ENCODE assay signal across 8 cellular contexts in genomic region chr1:21368514-21369289, GRCh38.
DNase-seq lines count a peak whose midpoint lies in the region; ATAC-seq and TF ChIP-seq lines count a peak whose summit lies in the region.

No MANE protein-coding gene starts in this region.

- H3K4me1 Mint-ChIP-seq in activated naive CD8-positive, alpha-beta T cell treated with anti-CD3 and anti-CD28 coated beads, Interleukin-2, amount 10 ng/mL, durations not matched to agents 7 days and 5 days, result peaks cover 4% of the 10 kb centered on the region

- no peaks in the 10 kb centered on the region for H3K36me3 Mint-ChIP-seq in activated naive CD8-positive, alpha-beta T cell treated with anti-CD3 and anti-CD28 coated beads, Interleukin-2, amount 10 ng/mL, durations not matched to agents 7 days and 5 days

- H3K4me3 ChIP-seq in SJSA1, result no peak overlapping the region
- no peak overlapping the region for H3K4me3 ChIP-seq in cardiac muscle cell
- no peak overlapping the region for H3K4me3 ChIP-seq in aorta (ENCODE audit: low read length in 2 of 2)

- H3K27ac ChIP-seq in SJSA1 (no peak overlapping the region), cardiac muscle cell (no peak overlapping the region), aorta (ENCODE audit: low read depth in 1 of 2, low read length in 2 of 2) (no peak overlapping the region)

- H3K9me3 Mint-ChIP-seq in activated naive CD8-positive, alpha-beta T cell treated with anti-CD3 and anti-CD28 coated beads, Interleukin-2, amount 10 ng/mL, durations not matched to agents 7 days and 5 days, result no peaks in the 10 kb centered on the region

- no peak overlapping the region for H3K4me3 Mint-ChIP-seq in activated naive CD8-positive, alpha-beta T cell treated with anti-CD3 and anti-CD28 coated beads, Interleukin-2, amount 10 ng/mL, durations not matched to agents 7 days and 5 days

- H3K27me3 ChIP-seq in SJSA1 (replicated peaks) (no peaks in the 10 kb centered on the region), cardiac muscle cell (no peaks in the 10 kb centered on the region), aorta (ENCODE audit: control insufficient read depth in 1 of 2, insufficient read depth in 2 of 2, low read length in 1 of 2) (no peaks in the 10 kb centered on the region)

- no peaks in the 10 kb centered on the region for H3K27me3 Mint-ChIP-seq in activated naive CD8-positive, alpha-beta T cell treated with anti-CD3 and anti-CD28 coated beads, Interleukin-2, amount 10 ng/mL, durations not matched to agents 7 days and 5 days

- DNase-seq in DMS79 (lab: John Stamatoyannopoulos, UW) (peak; percentile 47), LoVo (ENCODE audit: low spot score) (peak; percentile 74), SJSA1 (ENCODE audit: low read depth in 1 of 2, low spot score in 2 of 2) (peak; percentile 68 to 82), cardiac muscle cell (ENCODE audit: low read depth in 1 of 2, low spot score in 1 of 2) (peak; percentile 88 to 93), posterior cingulate gyrus (peak; percentile 66 to 98 (median 84)), aorta (peak; percentile 86 to 93)
- peak; percentile 66 for DNase-seq in activated naive CD8-positive, alpha-beta T cell treated with anti-CD3 and anti-CD28 coated beads, Interleukin-2, amount 10 ng/mL, durations not matched to agents 7 days and 5 days

- H3K36me3 ChIP-seq in SJSA1, result no peaks in the 10 kb centered on the region
- no peaks in the 10 kb centered on the region for H3K36me3 ChIP-seq in cardiac muscle cell
- H3K36me3 ChIP-seq in aorta (ENCODE audit: control insufficient read depth in 1 of 2, insufficient read depth in 2 of 2, low read length in 1 of 2), result no peaks in the 10 kb centered on the region

- intact Hi-C loops in posterior cingulate gyrus (cut with DNase I) (loop anchor here (1.0 to 10.0 kb wide), 3 partner anchors 64 to 136 kb away; no protein-coding TSS in a partner anchor), aorta (cut with DNase I) (loop anchor here (1.0 to 5.0 kb wide), 4 partner anchors 113 to 151 kb away; no protein-coding TSS in a partner anchor)

- H3K27ac Mint-ChIP-seq in activated naive CD8-positive, alpha-beta T cell treated with anti-CD3 and anti-CD28 coated beads, Interleukin-2, amount 10 ng/mL, durations not matched to agents 7 days and 5 days, result no peak overlapping the region

- H3K9me3 ChIP-seq in SJSA1 (replicated peaks), result no peaks in the 10 kb centered on the region
- no peaks in the 10 kb centered on the region for H3K9me3 ChIP-seq in cardiac muscle cell (ENCODE audit: low read depth)
- H3K9me3 ChIP-seq in aorta (ENCODE audit: control insufficient read depth, low read length), result no peaks in the 10 kb centered on the region

- ATAC-seq in activated naive CD8-positive, alpha-beta T cell treated with anti-CD3 and anti-CD28 coated beads, Interleukin-2, amount 10 ng/mL, durations not matched to agents 7 days and 5 days (ENCODE audit: low read depth), result peak; percentile 39
- ATAC-seq in aorta (ENCODE audit: low FRiP score) (peak; percentile 96), GM21515 (IDR thresholded peaks at IDR 0.05; ENCODE audit: unreplicated experiment) (no peak)

- TF ChIP-seq CTCF in cardiac muscle cell (IDR thresholded peaks at IDR 0.05; ENCODE audit: low read depth, low read length), result peak; percentile 99

- H3K4me1 ChIP-seq in SJSA1 (replicated peaks) (0 out of 2 replicates have a peak, but pooled peaks cover 4% of the 10 kb centered on the region), cardiac muscle cell (ENCODE audit: low read depth) (no peaks in the 10 kb centered on the region), aorta (ENCODE audit: control insufficient read depth in 1 of 2, insufficient read depth in 2 of 2, low read length in 2 of 2) (no peaks in the 10 kb centered on the region)

- POLR2A ChIA-PET in activated naive CD8-positive, alpha-beta T cell treated with anti-CD3 and anti-CD28 coated beads, Interleukin-2, amount 10 ng/mL, durations not matched to agents 7 days and 5 days (lab: Charles Lee), result interaction anchor here (0.7 to 1.9 kb wide), 6 partner anchors 23 to 137 kb away, joined by 3 to 6 read pairs (median 4); no protein-coding TSS in a partner anchor

- WGBS in aorta, 2 donors, result 27 to 35% methylated on average over 8 to 9 of the region's 9 CpGs
